7 cellular contexts compared by ENCODE assay signal in the genomic region with DNA sequence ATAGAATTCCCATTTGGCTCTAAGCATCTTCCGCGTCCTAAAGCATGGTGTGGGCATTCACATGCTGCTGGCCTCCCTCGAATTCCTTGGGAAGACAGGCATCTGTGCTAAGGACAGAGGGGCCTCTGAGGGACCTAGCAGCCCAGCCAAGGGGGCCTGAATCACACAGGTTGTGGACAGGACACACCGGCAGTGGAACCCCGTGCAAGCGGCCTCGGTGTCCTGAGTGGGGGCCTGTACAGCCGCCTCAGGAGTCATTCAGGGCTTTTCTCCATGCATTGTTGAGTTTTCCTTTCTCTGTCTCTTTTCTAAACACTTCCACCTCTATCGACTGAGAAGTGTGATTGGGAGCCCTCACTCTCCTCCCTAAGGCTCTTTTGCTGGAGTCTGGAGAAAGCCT. TPM values are rescaled to one million over a fixed set of nuclear protein-coding genes. Genes with fewer than 3 reads are reported as not detected.
"Had no signal": no experiment of that assay in that cellular context is flagged by ENCODE, and none has a peak within 500 bp of the region (broad histone marks: within the 10 kb centered on the region; RNA-seq: fewer than 3 reads in every experiment).

No MANE protein-coding gene starts in this region.

- H3K27ac Mint-ChIP-seq: H9 had no signal

- H3K27ac ChIP-seq: GM23248 had no signal

- H3K9me3 Mint-ChIP-seq: H9 had no signal

- H2AFZ ChIP-seq: GM23248 had no signal

- DNase-seq: GM23248, H9, HCEC 1CT, IMR-90 had no signal

- H3K4me3 ChIP-seq: GM23248, K562 had no signal

- H3K4me3 Mint-ChIP-seq: H9 had no signal

RNA-seq across cellular contexts. Expression of gene SMIM21, which starts 44.3 kb away (rescaled TPM):
- total RNA-seq: GM23248, H1, H9, HT-29, IMR-90, K562 had no signal
- polyA plus RNA-seq: GM23248, H1, IMR-90, K562 had no signal
